Comparison of ENCODE assay signal across 25 cellular contexts in the genomic region with DNA sequence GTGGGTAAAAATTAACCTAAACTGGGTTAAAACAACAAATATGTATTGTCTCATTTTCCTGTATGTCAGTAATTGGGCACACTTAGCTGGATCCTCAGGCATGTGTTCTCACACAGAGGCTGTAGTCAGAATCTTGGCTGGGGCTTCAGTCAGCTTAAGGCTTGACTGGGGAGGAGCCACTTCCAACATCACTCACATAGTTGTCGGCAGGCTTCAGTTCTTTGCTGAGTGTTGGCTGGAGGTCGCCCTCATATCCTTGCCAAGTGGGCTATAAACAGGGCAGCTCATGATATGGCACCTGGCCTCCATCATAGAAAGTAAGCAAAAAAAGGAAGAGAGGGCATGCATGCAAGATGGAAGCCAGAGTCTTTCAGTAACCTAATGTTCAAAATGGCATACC.
"Had no signal": no experiment of that assay in that cellular context is flagged by ENCODE, and none has a peak within 500 bp of the region (broad histone marks: within the 10 kb centered on the region; RNA-seq: fewer than 3 reads in every experiment).

No MANE protein-coding gene starts in this region.

- H3K4me3 Mint-ChIP-seq: activated CD4-positive, alpha-beta memory T cell treated with anti-CD3 and anti-CD28 coated beads for 36 hours; activated CD4-positive, alpha-beta T cell treated with anti-CD3 and anti-CD28 coated beads, Interleukin-2, amount 10 ng/mL, durations not matched to agents 7 days and 5 days; activated naive CD4-positive, alpha-beta T cell treated with anti-CD3 and anti-CD28 coated beads for 36 hours; activated naive CD8-positive, alpha-beta T cell; activated T-helper 17 cell treated with anti-CD3 and anti-CD28 coated beads, Interleukin-2, amount 50 U/mL, for 72 hours; brain had no signal

- H3K27ac Mint-ChIP-seq: activated CD4-positive, alpha-beta memory T cell treated with anti-CD3 and anti-CD28 coated beads for 36 hours; activated CD4-positive, alpha-beta T cell treated with anti-CD3 and anti-CD28 coated beads, Interleukin-2, amount 10 ng/mL, durations not matched to agents 7 days and 5 days; activated naive CD8-positive, alpha-beta T cell; activated T-helper 17 cell treated with anti-CD3 and anti-CD28 coated beads, Interleukin-2, amount 50 U/mL, for 72 hours had no signal

- ATAC-seq: K562 had no signal

- H3K27me3 ChIP-seq: cardiac muscle cell, Peyer's patch had no signal

- H3K4me3 ChIP-seq: cardiac muscle cell, K562, Peyer's patch had no signal

- H3K27me3 Mint-ChIP-seq: activated CD4-positive, alpha-beta memory T cell treated with anti-CD3 and anti-CD28 coated beads for 36 hours; activated CD4-positive, alpha-beta T cell treated with anti-CD3 and anti-CD28 coated beads, Interleukin-2, amount 10 ng/mL, durations not matched to agents 7 days and 5 days; activated naive CD8-positive, alpha-beta T cell; activated T-helper 17 cell treated with anti-CD3 and anti-CD28 coated beads, Interleukin-2, amount 50 U/mL, for 72 hours; brain had no signal

- DNase-seq: activated CD4-positive, alpha-beta memory T cell treated with anti-CD3 and anti-CD28 coated beads for 36 hours; activated CD4-positive, alpha-beta T cell treated with anti-CD3 and anti-CD28 coated beads, Interleukin-2, amount 10 ng/mL, durations not matched to agents 7 days and 5 days; activated CD4-positive, CD25-positive, alpha-beta regulatory T cell; activated CD8-positive, alpha-beta memory T cell treated with anti-CD3 and anti-CD28 coated beads for 24 hours; activated gamma-delta T cell; activated naive CD4-positive, alpha-beta T cell treated with anti-CD3 and anti-CD28 coated beads for 36 hours; activated T-cell treated with anti-CD3 and anti-CD28 coated beads, Interleukin-2, amount 50 U/mL, for 48 hours; amygdala; Karpas-422; NCI-H1105 treated with DMSO at 0.1 percent for 48 hours; NCI-H1436 treated with DMSO at 0.1 percent for 48 hours; NCI-H187 treated with DMSO at 0.1 percent for 48 hours; NCI-H2081 treated with DMSO at 0.1 percent for 48 hours; NCI-H446; NCI-H524; Peyer's patch; SHP77 treated with DMSO at 0.1 percent for 48 hours; T-helper 2 cell; T1000 had no signal

- H3K9me3 ChIP-seq: Peyer's patch had no signal

- H3K4me1 ChIP-seq: Peyer's patch had no signal

- H3K27ac ChIP-seq: cardiac muscle cell, Peyer's patch, RWPE1 had no signal

- H3K4me1 Mint-ChIP-seq: activated CD4-positive, alpha-beta T cell treated with anti-CD3 and anti-CD28 coated beads, Interleukin-2, amount 10 ng/mL, durations not matched to agents 7 days and 5 days; activated T-helper 17 cell treated with anti-CD3 and anti-CD28 coated beads, Interleukin-2, amount 50 U/mL, for 72 hours had no signal

- H3K9me3 Mint-ChIP-seq: activated CD4-positive, alpha-beta memory T cell treated with anti-CD3 and anti-CD28 coated beads for 36 hours; activated CD4-positive, alpha-beta T cell treated with anti-CD3 and anti-CD28 coated beads, Interleukin-2, amount 10 ng/mL, durations not matched to agents 7 days and 5 days; activated naive CD4-positive, alpha-beta T cell treated with anti-CD3 and anti-CD28 coated beads for 36 hours; activated T-helper 17 cell treated with anti-CD3 and anti-CD28 coated beads, Interleukin-2, amount 50 U/mL, for 72 hours; brain had no signal
